ENCODE assay signal across 1 cellular context in the genomic region with DNA sequence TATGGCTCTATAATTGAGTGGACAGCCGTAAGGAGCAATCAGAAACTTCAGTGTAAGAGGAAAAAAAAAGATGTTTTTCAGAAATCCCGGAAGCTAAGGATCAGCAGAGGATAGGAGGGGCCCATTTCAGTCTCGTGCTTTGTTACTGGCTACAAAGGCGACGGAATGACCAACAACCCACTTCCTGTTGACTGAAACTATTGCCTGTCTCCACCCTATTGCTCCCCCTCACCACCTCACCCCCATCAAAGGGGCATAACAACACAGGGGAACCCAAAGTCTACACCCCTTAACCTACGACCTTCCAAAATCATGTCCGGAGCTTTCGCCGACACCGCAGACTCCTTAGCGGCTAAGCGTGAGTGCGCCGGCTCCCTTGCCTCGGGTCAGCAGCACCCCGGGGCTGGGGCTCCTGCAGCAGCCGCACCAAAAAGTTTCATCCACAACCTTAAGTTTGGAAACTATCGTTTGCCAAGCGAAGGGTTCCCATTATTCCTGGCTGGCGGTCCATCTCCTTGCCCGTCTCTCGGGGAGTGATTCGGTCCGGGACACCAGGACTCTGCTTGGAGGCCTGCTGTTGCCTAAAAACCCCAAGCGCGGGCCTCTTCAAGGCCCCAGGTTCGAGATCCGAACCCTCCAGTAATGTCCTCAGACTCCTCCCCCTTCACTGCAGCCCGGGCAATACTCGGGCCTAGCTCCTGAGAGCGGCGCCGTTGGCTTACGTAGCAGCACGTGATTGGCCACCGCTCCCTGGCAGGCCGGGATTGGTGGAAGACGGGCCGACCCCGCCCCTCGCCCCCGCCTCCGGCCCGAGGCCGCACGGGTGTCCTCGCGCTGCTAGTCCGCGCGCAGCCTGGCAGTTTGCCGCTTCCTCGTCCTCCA.
A peak's percentile ranks its signal among the peaks of the same experiment; 100 is the strongest.
TF ChIP-seq lines count a peak whose summit lies in the region.

A gene (plus strand): TSS at position 840 of the 882 bp plus-strand sequence. CDS start 53 bp downstream, outside the sequence.

TF ChIP-seq in K562, 482 proteins besides CTCF, POLR2A, EP300 and RAD21 (continued from another document and continues in another):
- TF ChIP-seq, protein P1, sequence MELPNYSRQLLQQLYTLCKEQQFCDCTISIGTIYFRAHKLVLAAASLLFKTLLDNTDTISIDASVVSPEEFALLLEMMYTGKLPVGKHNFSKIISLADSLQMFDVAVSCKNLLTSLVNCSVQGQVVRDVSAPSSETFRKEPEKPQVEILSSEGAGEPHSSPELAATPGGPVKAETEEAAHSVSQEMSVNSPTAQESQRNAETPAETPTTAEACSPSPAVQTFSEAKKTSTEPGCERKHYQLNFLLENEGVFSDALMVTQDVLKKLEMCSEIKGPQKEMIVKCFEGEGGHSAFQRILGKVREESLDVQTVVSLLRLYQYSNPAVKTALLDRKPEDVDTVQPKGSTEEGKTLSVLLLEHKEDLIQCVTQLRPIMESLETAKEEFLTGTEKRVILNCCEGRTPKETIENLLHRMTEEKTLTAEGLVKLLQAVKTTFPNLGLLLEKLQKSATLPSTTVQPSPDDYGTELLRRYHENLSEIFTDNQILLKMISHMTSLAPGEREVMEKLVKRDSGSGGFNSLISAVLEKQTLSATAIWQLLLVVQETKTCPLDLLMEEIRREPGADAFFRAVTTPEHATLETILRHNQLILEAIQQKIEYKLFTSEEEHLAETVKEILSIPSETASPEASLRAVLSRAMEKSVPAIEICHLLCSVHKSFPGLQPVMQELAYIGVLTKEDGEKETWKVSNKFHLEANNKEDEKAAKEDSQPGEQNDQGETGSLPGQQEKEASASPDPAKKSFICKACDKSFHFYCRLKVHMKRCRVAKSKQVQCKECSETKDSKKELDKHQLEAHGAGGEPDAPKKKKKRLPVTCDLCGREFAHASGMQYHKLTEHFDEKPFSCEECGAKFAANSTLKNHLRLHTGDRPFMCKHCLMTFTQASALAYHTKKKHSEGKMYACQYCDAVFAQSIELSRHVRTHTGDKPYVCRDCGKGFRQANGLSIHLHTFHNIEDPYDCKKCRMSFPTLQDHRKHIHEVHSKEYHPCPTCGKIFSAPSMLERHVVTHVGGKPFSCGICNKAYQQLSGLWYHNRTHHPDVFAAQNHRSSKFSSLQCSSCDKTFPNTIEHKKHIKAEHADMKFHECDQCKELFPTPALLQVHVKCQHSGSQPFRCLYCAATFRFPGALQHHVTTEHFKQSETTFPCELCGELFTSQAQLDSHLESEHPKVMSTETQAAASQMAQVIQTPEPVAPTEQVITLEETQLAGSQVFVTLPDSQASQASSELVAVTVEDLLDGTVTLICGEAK (IDR thresholded peaks at IDR 0.05) = peak; percentile 73
- TF ChIP-seq, protein P1 (CRISPR knock-in tag; IDR thresholded peaks at IDR 0.05) = no peak
- no peak for TF ChIP-seq SMARCE1 (IDR thresholded peaks at IDR 0.05)
- TF ChIP-seq NR2C2 (CRISPR knock-in tag; IDR thresholded peaks at IDR 0.05) = no peak
- peak; percentile 95 for TF ChIP-seq NR2C2 (tag; IDR thresholded peaks at IDR 0.05)
- peak; percentile 30; the same call in 1 of the 2 replicates for TF ChIP-seq CTBP1 (IDR thresholded peaks at IDR 0.05; ENCODE audit: borderline replicate concordance)
- TF ChIP-seq NFYB (IDR thresholded peaks at IDR 0.05; ENCODE audit: extremely low read depth, insufficient read length) = peak; percentile 49
- 0 out of 2 replicates have a peak, but pooled peaks have one; percentile 59 for TF ChIP-seq ZNF175 (CRISPR knock-in tag; IDR thresholded peaks at IDR 0.05; ENCODE audit: low read depth)
- peak; percentile 79 for TF ChIP-seq POLR2AphosphoS5 (IDR thresholded peaks at IDR 0.05; ENCODE audit: control insufficient read depth, insufficient read depth, low read depth, low read length)
- TF ChIP-seq NELFE (IDR thresholded peaks at IDR 0.05; ENCODE audit: insufficient read depth, insufficient read length) = no peak
- peak; percentile 93 for TF ChIP-seq MTA1 (IDR thresholded peaks at IDR 0.05; ENCODE audit: borderline replicate concordance)
- peak; percentile 59; the same call in 1 of the 2 replicates for TF ChIP-seq PML (IDR thresholded peaks at IDR 0.05; ENCODE audit: low read length)
- peak; percentile 92 for TF ChIP-seq BHLHE40 (IDR thresholded peaks at IDR 0.05; ENCODE audit: low read length)
- peak; percentile 31 to 38; a peak in 3 of 4 replicates for TF ChIP-seq MAZ (CRISPR knock-in tag; conservative IDR thresholded peaks at IDR 0.05 in 1 of 2, IDR thresholded peaks at IDR 0.05 in 1 of 2)
- peak; percentile 96; the same call in 1 of the 2 replicates for TF ChIP-seq ZFX (CRISPR knock-in tag; IDR thresholded peaks at IDR 0.05)
- TF ChIP-seq NBN (IDR thresholded peaks at IDR 0.05; ENCODE audit: low read depth) = peak; percentile 51; the same call in 1 of the 2 replicates
- TF ChIP-seq XRCC5 (IDR thresholded peaks at IDR 0.05; ENCODE audit: low read depth, low read length) = 0 out of 2 replicates have a peak, but pooled peaks have one; percentile 19
- TF ChIP-seq, protein P2, sequence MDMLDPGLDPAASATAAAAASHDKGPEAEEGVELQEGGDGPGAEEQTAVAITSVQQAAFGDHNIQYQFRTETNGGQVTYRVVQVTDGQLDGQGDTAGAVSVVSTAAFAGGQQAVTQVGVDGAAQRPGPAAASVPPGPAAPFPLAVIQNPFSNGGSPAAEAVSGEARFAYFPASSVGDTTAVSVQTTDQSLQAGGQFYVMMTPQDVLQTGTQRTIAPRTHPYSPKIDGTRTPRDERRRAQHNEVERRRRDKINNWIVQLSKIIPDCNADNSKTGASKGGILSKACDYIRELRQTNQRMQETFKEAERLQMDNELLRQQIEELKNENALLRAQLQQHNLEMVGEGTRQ (CRISPR knock-in tag; IDR thresholded peaks at IDR 0.05) = peak; percentile 61; the same call in 1 of the 2 replicates
- no peak for TF ChIP-seq RCOR1 (IDR thresholded peaks at IDR 0.05; ENCODE audit: borderline replicate concordance in 1 of 2, low read depth in 2 of 2, low read length in 2 of 2)
- TF ChIP-seq CCNT2 (IDR thresholded peaks at IDR 0.05; ENCODE audit: borderline replicate concordance, extremely low read depth, insufficient read length, low read depth, low read length) = peak; percentile 58
- no peak for TF ChIP-seq MCM2 (IDR thresholded peaks at IDR 0.05; ENCODE audit: low read depth)
- TF ChIP-seq, protein P3, sequence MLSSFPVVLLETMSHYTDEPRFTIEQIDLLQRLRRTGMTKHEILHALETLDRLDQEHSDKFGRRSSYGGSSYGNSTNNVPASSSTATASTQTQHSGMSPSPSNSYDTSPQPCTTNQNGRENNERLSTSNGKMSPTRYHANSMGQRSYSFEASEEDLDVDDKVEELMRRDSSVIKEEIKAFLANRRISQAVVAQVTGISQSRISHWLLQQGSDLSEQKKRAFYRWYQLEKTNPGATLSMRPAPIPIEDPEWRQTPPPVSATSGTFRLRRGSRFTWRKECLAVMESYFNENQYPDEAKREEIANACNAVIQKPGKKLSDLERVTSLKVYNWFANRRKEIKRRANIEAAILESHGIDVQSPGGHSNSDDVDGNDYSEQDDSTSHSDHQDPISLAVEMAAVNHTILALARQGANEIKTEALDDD (IDR thresholded peaks at IDR 0.05) = no peak
- TF ChIP-seq, protein P4, sequence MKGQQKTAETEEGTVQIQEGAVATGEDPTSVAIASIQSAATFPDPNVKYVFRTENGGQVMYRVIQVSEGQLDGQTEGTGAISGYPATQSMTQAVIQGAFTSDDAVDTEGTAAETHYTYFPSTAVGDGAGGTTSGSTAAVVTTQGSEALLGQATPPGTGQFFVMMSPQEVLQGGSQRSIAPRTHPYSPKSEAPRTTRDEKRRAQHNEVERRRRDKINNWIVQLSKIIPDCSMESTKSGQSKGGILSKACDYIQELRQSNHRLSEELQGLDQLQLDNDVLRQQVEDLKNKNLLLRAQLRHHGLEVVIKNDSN (CRISPR knock-in tag; IDR thresholded peaks at IDR 0.05) = peak; percentile 75
- peak; percentile 89 for TF ChIP-seq TBP (optimal IDR thresholded peaks at IDR 0.05; ENCODE audit: low read depth, low read length)
- no peak for TF ChIP-seq COPS2 (conservative IDR thresholded peaks at IDR 0.05)
- TF ChIP-seq SOX6 (IDR thresholded peaks at IDR 0.05) = peak; percentile 35
- TF ChIP-seq ZSCAN32 (CRISPR knock-in tag; IDR thresholded peaks at IDR 0.05) = no peak
- TF ChIP-seq, protein P5, sequence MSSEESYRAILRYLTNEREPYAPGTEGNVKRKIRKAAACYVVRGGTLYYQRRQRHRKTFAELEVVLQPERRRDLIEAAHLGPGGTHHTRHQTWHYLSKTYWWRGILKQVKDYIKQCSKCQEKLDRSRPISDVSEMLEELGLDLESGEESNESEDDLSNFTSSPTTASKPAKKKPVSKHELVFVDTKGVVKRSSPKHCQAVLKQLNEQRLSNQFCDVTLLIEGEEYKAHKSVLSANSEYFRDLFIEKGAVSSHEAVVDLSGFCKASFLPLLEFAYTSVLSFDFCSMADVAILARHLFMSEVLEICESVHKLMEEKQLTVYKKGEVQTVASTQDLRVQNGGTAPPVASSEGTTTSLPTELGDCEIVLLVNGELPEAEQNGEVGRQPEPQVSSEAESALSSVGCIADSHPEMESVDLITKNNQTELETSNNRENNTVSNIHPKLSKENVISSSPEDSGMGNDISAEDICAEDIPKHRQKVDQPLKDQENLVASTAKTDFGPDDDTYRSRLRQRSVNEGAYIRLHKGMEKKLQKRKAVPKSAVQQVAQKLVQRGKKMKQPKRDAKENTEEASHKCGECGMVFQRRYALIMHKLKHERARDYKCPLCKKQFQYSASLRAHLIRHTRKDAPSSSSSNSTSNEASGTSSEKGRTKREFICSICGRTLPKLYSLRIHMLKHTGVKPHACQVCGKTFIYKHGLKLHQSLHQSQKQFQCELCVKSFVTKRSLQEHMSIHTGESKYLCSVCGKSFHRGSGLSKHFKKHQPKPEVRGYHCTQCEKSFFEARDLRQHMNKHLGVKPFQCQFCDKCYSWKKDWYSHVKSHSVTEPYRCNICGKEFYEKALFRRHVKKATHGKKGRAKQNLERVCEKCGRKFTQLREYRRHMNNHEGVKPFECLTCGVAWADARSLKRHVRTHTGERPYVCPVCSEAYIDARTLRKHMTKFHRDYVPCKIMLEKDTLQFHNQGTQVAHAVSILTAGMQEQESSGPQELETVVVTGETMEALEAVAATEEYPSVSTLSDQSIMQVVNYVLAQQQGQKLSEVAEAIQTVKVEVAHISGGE (CRISPR knock-in tag; IDR thresholded peaks at IDR 0.05) = peak in 2 of 3 experiments; percentile 8 to 84; a peak in 2 of 6 replicates
- 0 out of 2 replicates have a peak, but pooled peaks have one; percentile 27 for TF ChIP-seq ZNF232 (CRISPR knock-in tag; IDR thresholded peaks at IDR 0.05)
- TF ChIP-seq ASH1L (IDR thresholded peaks at IDR 0.05; ENCODE audit: borderline replicate concordance, low read depth, partially characterized antibody) = peak; percentile 61
- TF ChIP-seq CREM (IDR thresholded peaks at IDR 0.05; ENCODE audit: low read depth) = peak; percentile 97
- TF ChIP-seq PHF8 (IDR thresholded peaks at IDR 0.05; ENCODE audit: borderline replicate concordance, low read length) = peak; percentile 81
- TF ChIP-seq, protein P6, sequence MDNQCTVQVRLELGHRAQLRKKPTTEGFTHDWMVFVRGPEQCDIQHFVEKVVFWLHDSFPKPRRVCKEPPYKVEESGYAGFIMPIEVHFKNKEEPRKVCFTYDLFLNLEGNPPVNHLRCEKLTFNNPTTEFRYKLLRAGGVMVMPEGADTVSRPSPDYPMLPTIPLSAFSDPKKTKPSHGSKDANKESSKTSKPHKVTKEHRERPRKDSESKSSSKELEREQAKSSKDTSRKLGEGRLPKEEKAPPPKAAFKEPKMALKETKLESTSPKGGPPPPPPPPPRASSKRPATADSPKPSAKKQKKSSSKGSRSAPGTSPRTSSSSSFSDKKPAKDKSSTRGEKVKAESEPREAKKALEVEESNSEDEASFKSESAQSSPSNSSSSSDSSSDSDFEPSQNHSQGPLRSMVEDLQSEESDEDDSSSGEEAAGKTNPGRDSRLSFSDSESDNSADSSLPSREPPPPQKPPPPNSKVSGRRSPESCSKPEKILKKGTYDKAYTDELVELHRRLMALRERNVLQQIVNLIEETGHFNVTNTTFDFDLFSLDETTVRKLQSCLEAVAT (IDR thresholded peaks at IDR 0.05) = 0 out of 4 replicates have a peak, but pooled peaks have one; percentile 29 to 53
- peak; percentile 25; the same call in 1 of the 2 replicates for TF ChIP-seq RNF2 (IDR thresholded peaks at IDR 0.05)
- TF ChIP-seq, protein P7, sequence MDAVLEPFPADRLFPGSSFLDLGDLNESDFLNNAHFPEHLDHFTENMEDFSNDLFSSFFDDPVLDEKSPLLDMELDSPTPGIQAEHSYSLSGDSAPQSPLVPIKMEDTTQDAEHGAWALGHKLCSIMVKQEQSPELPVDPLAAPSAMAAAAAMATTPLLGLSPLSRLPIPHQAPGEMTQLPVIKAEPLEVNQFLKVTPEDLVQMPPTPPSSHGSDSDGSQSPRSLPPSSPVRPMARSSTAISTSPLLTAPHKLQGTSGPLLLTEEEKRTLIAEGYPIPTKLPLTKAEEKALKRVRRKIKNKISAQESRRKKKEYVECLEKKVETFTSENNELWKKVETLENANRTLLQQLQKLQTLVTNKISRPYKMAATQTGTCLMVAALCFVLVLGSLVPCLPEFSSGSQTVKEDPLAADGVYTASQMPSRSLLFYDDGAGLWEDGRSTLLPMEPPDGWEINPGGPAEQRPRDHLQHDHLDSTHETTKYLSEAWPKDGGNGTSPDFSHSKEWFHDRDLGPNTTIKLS (IDR thresholded peaks at IDR 0.05; ENCODE audit: borderline replicate concordance, low read depth) = peak; percentile 44; the same call in 1 of the 2 replicates
- TF ChIP-seq ETV1 (tag; conservative IDR thresholded peaks at IDR 0.05; ENCODE audit: low read depth) = peak; percentile 58; the same call in 1 of the 2 replicates
- TF ChIP-seq JUND (IDR thresholded peaks at IDR 0.05; ENCODE audit: borderline replicate concordance, low read depth, low read length) = peak; percentile 11; the same call in 1 of the 2 replicates
- no peak for TF ChIP-seq JUND (tag; IDR thresholded peaks at IDR 0.05; ENCODE audit: borderline replicate concordance, low read depth, low read length)
- TF ChIP-seq SUPT5H (IDR thresholded peaks at IDR 0.05) = peak; percentile 66
- peak; percentile 85; the same call in 1 of the 2 replicates for TF ChIP-seq BRD4 (IDR thresholded peaks at IDR 0.05)
